Comparison of ENCODE assay signal across 16 cellular contexts in the genomic region with DNA sequence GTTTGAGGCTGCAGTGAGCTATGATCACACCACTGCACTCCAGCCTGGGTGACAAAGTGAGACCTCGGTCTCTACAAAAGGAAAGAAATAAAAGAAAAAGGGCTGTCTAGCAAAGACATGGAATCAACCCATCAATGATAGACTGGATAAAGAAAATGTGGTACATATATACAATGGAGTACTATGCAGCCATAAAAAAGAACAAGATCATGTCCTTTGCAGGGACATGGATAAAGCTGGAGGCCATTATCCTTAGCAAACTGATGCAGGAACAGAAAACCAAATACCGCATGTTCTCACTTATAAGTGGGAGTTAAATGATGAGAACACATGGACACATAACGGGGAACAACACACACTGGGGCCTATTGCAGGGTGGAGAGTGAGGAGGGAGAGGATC. TPM values are rescaled to one million over a fixed set of nuclear protein-coding genes. Genes with fewer than 3 reads are reported as not detected.
DNase-seq lines count a peak whose midpoint lies in the region; ATAC-seq, FAIRE-seq and TF ChIP-seq lines count a peak whose summit lies in the region.
"Not testable (repeated sequence)": the region's sequence is repeated elsewhere in the genome, so short reads cannot be mapped to it uniquely, and the experiment has no call there.
"Had no signal": no experiment of that assay in that cellular context is flagged by ENCODE, and none has a peak within 500 bp of the region (broad histone marks: within the 10 kb centered on the region; RNA-seq: fewer than 3 reads in every experiment).

No MANE protein-coding gene starts in this region.

- WGBS in K562 (ENCODE audit: insufficient coverage, low coverage, missing lambda C conversion rate): 0% methylated on average over 3 of the region's 3 CpGs

- peak overlapping the region; percentile 76 for H3K27ac Mint-ChIP-seq in activated B cell treated with CpG ODN at 0.5 μM for 24 hours
- H3K27ac Mint-ChIP-seq in memory B cell; naive thymus-derived CD4-positive, alpha-beta T cell: not testable (repeated sequence)
- peak overlapping the region; percentile 77 for H3K27ac Mint-ChIP-seq in stimulated activated memory B cell treated with anti-CD40 and anti-IgM and Interleukin-4, amounts not matched to agents 10 μg/mL and 1 μg/mL and 100 μg/mL, for 72 hours

- H3K27me3 Mint-ChIP-seq in activated B cell treated with CpG ODN at 0.5 μM for 24 hours (peaks cover 11% of the 10 kb centered on the region), memory B cell (peaks cover 11% of the 10 kb centered on the region)
- peaks cover 6 to 27% (median 22%) of the 10 kb centered on the region in 5 donors for H3K27me3 Mint-ChIP-seq in naive thymus-derived CD4-positive, alpha-beta T cell
- H3K27me3 Mint-ChIP-seq in stimulated activated memory B cell treated with anti-CD40 and anti-IgM and Interleukin-4, amounts not matched to agents 10 μg/mL and 1 μg/mL and 100 μg/mL, for 72 hours: peaks cover 16% of the 10 kb centered on the region

- not testable (repeated sequence) for H3K27me3 ChIP-seq in BLaER1 treated with 17β-estradiol and CSF1 and Interleukin-3, amounts not matched to agents 10 nM and 100 nM; K562 (ENCODE audit: control insufficient read depth in 2 of 2, insufficient read depth in 2 of 2, low read length in 2 of 2); naive thymus-derived CD4-positive, alpha-beta T cell (ENCODE audit: control insufficient read depth in 2 of 2, insufficient read depth in 2 of 2, low read length in 2 of 2)

- H3K27ac ChIP-seq in BLaER1 treated with 17β-estradiol and CSF1 and Interleukin-3, amounts not matched to agents 10 nM and 100 nM: peak overlapping the region in 3 of 11 experiments; percentile 41 to 52 (median 45); a peak in 3 of 22 replicates
- not testable (repeated sequence) for H3K27ac ChIP-seq in HEK293 (ENCODE audit: extremely low read depth, low read depth, low read length); K562 (ENCODE audit: extremely low read depth, low read depth, low read length); naive thymus-derived CD4-positive, alpha-beta T cell (ENCODE audit: low read depth, low read length)

- H3K9me3 ChIP-seq in BLaER1 treated with 17β-estradiol and CSF1 and Interleukin-3, amounts not matched to agents 10 nM and 100 nM (replicated peaks in 1 of 11): peaks cover 38 to 63% (median 50%) of the 10 kb centered on the region in 11 experiments
- not testable (repeated sequence) for H3K9me3 ChIP-seq in HEK293 (ENCODE audit: control insufficient read depth, insufficient read depth, low read depth, low read length); K562 (replicated peaks; ENCODE audit: control insufficient read depth, insufficient read depth, low read depth, low read length)
- peaks cover 0 to 13% (median 6%) of the 10 kb centered on the region in 3 experiments for H3K9me3 ChIP-seq in naive thymus-derived CD4-positive, alpha-beta T cell (ENCODE audit: control insufficient read depth in 2 of 3, low read length in 3 of 3)

- H3K4me3 Mint-ChIP-seq in activated B cell treated with CpG ODN at 0.5 μM for 24 hours (peak overlapping the region; percentile 71), memory B cell (peak overlapping the region; percentile 68)
- H3K4me3 Mint-ChIP-seq in naive thymus-derived CD4-positive, alpha-beta T cell: peak overlapping the region in 6 of 10 donors; percentile 36 to 84 (median 67)
- peak overlapping the region; percentile 32 for H3K4me3 Mint-ChIP-seq in stimulated activated memory B cell treated with anti-CD40 and anti-IgM and Interleukin-4, amounts not matched to agents 10 μg/mL and 1 μg/mL and 100 μg/mL, for 72 hours

- BruUV-seq in K562 (replicated peaks; lab: Mats Ljungman, UMichigan): not testable (repeated sequence)

- TF ChIP-seq EP300 in K562 (IDR thresholded peaks at IDR 0.05; ENCODE audit: low read length): not testable (repeated sequence)

- TF ChIP-seq CTCF in HEK293 (tag by site-specific recombination; IDR thresholded peaks at IDR 0.05); activated B cell treated with CpG ODN at 0.5 μM for 24 hours (IDR thresholded peaks at IDR 0.05); K562 (IDR thresholded peaks at IDR 0.05 in 2 of 3, conservative IDR thresholded peaks at IDR 0.05 in 1 of 3; ENCODE audit: insufficient read depth in 2 of 3, low read depth in 1 of 3, low read length in 3 of 3): not testable (repeated sequence)

- CTCF ChIA-PET in HEK293 (lab: Yijun Ruan, JAX) (interaction anchor here (1.2 kb wide), 1 partner anchor 16 kb away, joined by 4 read pairs; no protein-coding TSS in a partner anchor), activated B cell treated with CpG ODN at 0.5 μM for 24 hours (lab: Charles Lee) (interaction anchor here (1.2 kb wide), 1 partner anchor 17 kb away, joined by 5 read pairs; no protein-coding TSS in a partner anchor)
- CTCF ChIA-PET in K562 (lab: Yijun Ruan, JAX; ENCODE audit: low intra/inter-chr PET ratio): not testable (repeated sequence)
- CTCF ChIA-PET in naive thymus-derived CD4-positive, alpha-beta T cell (lab: Charles Lee): interaction anchor here (1.1 kb wide), 1 partner anchor 16 kb away, joined by 4 read pairs; no protein-coding TSS in a partner anchor

- H3K4me3 ChIP-seq in BLaER1 treated with 17β-estradiol and CSF1 and Interleukin-3, amounts not matched to agents 10 nM and 100 nM: peak overlapping the region in 3 of 10 experiments; percentile 32 to 42 (median 40); a peak in 1 of 20 replicates
- H3K4me3 ChIP-seq in HEK293 (ENCODE audit: low read depth, low read length); K562; naive thymus-derived CD4-positive, alpha-beta T cell (ENCODE audit: low read length): not testable (repeated sequence)

- DNase-seq in activated B cell treated with CpG ODN at 0.5 μM for 24 hours; K562 (ENCODE audit: extremely low read depth in 1 of 4, low spot score in 3 of 4); memory B cell (ENCODE audit: low spot score in 2 of 2); naive thymus-derived CD4-positive, alpha-beta T cell: not testable (repeated sequence)

- intact Hi-C loops in activated B cell treated with CpG ODN at 0.5 μM for 24 hours (cut with micrococcal nuclease); K562 (cut with micrococcal nuclease); naive thymus-derived CD4-positive, alpha-beta T cell (cut with micrococcal nuclease): not testable (repeated sequence)

- H3K36me3 Mint-ChIP-seq in activated B cell treated with CpG ODN at 0.5 μM for 24 hours (ENCODE audit: low read depth); memory B cell; stimulated activated memory B cell treated with anti-CD40 and anti-IgM and Interleukin-4, amounts not matched to agents 10 μg/mL and 1 μg/mL and 100 μg/mL, for 72 hours: not testable (repeated sequence)
- peaks cover 4 to 15% (median 8%) of the 10 kb centered on the region in 5 donors for H3K36me3 Mint-ChIP-seq in naive thymus-derived CD4-positive, alpha-beta T cell

- in situ Hi-C loops in K562 (cut with MboI): not testable (repeated sequence)

- not testable (repeated sequence) for H2AFZ ChIP-seq in K562 (ENCODE audit: low read depth, low read length)

- H3K9me3 Mint-ChIP-seq in activated B cell treated with CpG ODN at 0.5 μM for 24 hours; memory B cell; stimulated activated memory B cell treated with anti-CD40 and anti-IgM and Interleukin-4, amounts not matched to agents 10 μg/mL and 1 μg/mL and 100 μg/mL, for 72 hours: not testable (repeated sequence)
- peaks cover 0 to 37% (median 12%) of the 10 kb centered on the region in 11 donors for H3K9me3 Mint-ChIP-seq in naive thymus-derived CD4-positive, alpha-beta T cell

- H3K9ac ChIP-seq in BLaER1 treated with 17β-estradiol and CSF1 and Interleukin-3, amounts not matched to agents 10 nM and 100 nM; K562 (ENCODE audit: insufficient read depth in 1 of 2, low read depth in 2 of 2, low read length in 2 of 2): not testable (repeated sequence)

- H3K4me1 ChIP-seq in BLaER1 treated with 17β-estradiol and CSF1 and Interleukin-3, amounts not matched to agents 10 nM and 100 nM: peaks cover 8 to 22% (median 19%) of the 10 kb centered on the region in 10 experiments
- not testable (repeated sequence) for H3K4me1 ChIP-seq in HEK293 (ENCODE audit: control insufficient read depth, insufficient read depth, low read length); K562 (replicated peaks in 1 of 2; ENCODE audit: control insufficient read depth in 2 of 2, insufficient read depth in 2 of 2, low read length in 2 of 2)
- peaks cover 9 to 14% of the 10 kb centered on the region in 2 donors for H3K4me1 ChIP-seq in naive thymus-derived CD4-positive, alpha-beta T cell (ENCODE audit: control insufficient read depth in 2 of 2, insufficient read depth in 2 of 2, low read length in 2 of 2)

- H3K79me2 ChIP-seq in K562 (ENCODE audit: control insufficient read depth, insufficient read depth, low read length): not testable (repeated sequence)

- H3K4me1 Mint-ChIP-seq in activated B cell treated with CpG ODN at 0.5 μM for 24 hours (peaks cover 37% of the 10 kb centered on the region), memory B cell (peaks cover 24% of the 10 kb centered on the region)
- H3K4me1 Mint-ChIP-seq in naive thymus-derived CD4-positive, alpha-beta T cell: peaks cover 3 to 29% (median 20%) of the 10 kb centered on the region in 7 donors
- H3K4me1 Mint-ChIP-seq in stimulated activated memory B cell treated with anti-CD40 and anti-IgM and Interleukin-4, amounts not matched to agents 10 μg/mL and 1 μg/mL and 100 μg/mL, for 72 hours: peaks cover 34% of the 10 kb centered on the region

- H4K20me1 ChIP-seq in BLaER1 treated with 17β-estradiol and CSF1 and Interleukin-3, amounts not matched to agents 10 nM and 100 nM; K562 (replicated peaks; ENCODE audit: control insufficient read depth, insufficient read depth, low read length): not testable (repeated sequence)

- not testable (repeated sequence) for H3K9me1 ChIP-seq in K562 (ENCODE audit: control insufficient read depth, insufficient read depth, low read length)

- not testable (repeated sequence) for ATAC-seq in SK-N-SH treated with all-trans-retinoic acid at 6 μM for 48 hours; activated B cell treated with CpG ODN at 0.5 μM for 24 hours (ENCODE audit: low read depth); K562; memory B cell (ENCODE audit: low read depth); naive thymus-derived CD4-positive, alpha-beta T cell; stimulated activated memory B cell treated with anti-CD40 and anti-IgM and Interleukin-4, amounts not matched to agents 10 μg/mL and 1 μg/mL and 100 μg/mL, for 72 hours

- TF ChIP-seq POLR2A in K562 (conservative IDR thresholded peaks at IDR 0.05): not testable (repeated sequence)

- POLR2A ChIA-PET in HEK293 (lab: Yijun Ruan, JAX); K562 (lab: Yijun Ruan, JAX); naive thymus-derived CD4-positive, alpha-beta T cell (lab: Charles Lee): not testable (repeated sequence)
- POLR2A ChIA-PET in activated B cell treated with CpG ODN at 0.5 μM for 24 hours (lab: Charles Lee): interaction anchor here (0.9 kb wide), 1 partner anchor 16 kb away, joined by 4 read pairs; no protein-coding TSS in a partner anchor

- FAIRE-seq in K562 (lab: Jason Lieb, UNC): not testable (repeated sequence)

- H3K36me3 ChIP-seq in BLaER1 treated with 17β-estradiol and CSF1 and Interleukin-3, amounts not matched to agents 10 nM and 100 nM; HEK293 (ENCODE audit: control insufficient read depth in 2 of 2, insufficient read depth in 1 of 2, low read length in 2 of 2); K562 (ENCODE audit: control insufficient read depth, insufficient read depth, low read length); naive thymus-derived CD4-positive, alpha-beta T cell (ENCODE audit: control insufficient read depth in 2 of 3, insufficient read depth in 3 of 3, low read length in 3 of 3): not testable (repeated sequence)

- H3K4me2 ChIP-seq in BLaER1 treated with 17β-estradiol and CSF1 and Interleukin-3, amounts not matched to agents 10 nM and 100 nM: peak overlapping the region in 10 of 11 experiments; percentile 48 to 82 (median 70); a peak in 15 of 22 replicates
- not testable (repeated sequence) for H3K4me2 ChIP-seq in K562 (ENCODE audit: insufficient read depth, low read length)

- TF ChIP-seq RAD21 in K562 (CRISPR knock-in tag; conservative IDR thresholded peaks at IDR 0.05 in 1 of 2, IDR thresholded peaks at IDR 0.05 in 1 of 2): not testable (repeated sequence)

RNA-seq across cellular contexts. Expression of a gene that starts 14.0 kb away (rescaled TPM):
- total RNA-seq in activated B cell treated with CpG ODN at 0.5 μM for 24 hours (9.2 and 12.8 TPM in 2 replicates), K562 (2014; rRNA removed) (1.0 and 1.1 TPM in 2 replicates), K562 (2014; rRNA removed; fragmentation: Illumina TruSeq; extraction: Trizol) (0.13 and 0.76 TPM in 2 replicates), K562 (2015; rRNA removed; fragmentation: Illumina TruSeq; extraction: Trizol) (0.53 and 0.69 TPM in 2 replicates), K562 (2021) (1.8 and 1.9 TPM in 2 replicates)
- total RNA-seq in K562 (2011; cell fraction: chromatin; rRNA removed; ENCODE audit: low replicate concordance): 2.9 and 11.6 TPM in 2 replicates
- total RNA-seq in K562 (2011; cell fraction: nucleolus; rRNA removed): 6.2 and 7.6 TPM in 2 replicates
- 3.4 and 4.6 TPM in 2 replicates for total RNA-seq in K562 (2011; cell fraction: nucleoplasm; rRNA removed)
- polyA plus RNA-seq in K562 (2011; rRNA removed) (1.4 and 2.8 TPM in 2 replicates), K562 (2014; fragmentation: Illumina TruSeq; extraction: Trizol) (1.5 TPM in 2 replicates), K562 (2014; fragmentation: Nextera tagmentation; extraction: Ambion mirVana) (not detected), K562 (2014; rRNA removed) (1.00 and 1.2 TPM in 2 replicates)
- polyA plus RNA-seq in K562 (2011; cell fraction: cytosol; rRNA removed): 2.5 and 3.6 TPM in 2 replicates
- polyA plus RNA-seq in K562 (2011; cell fraction: nucleus; rRNA removed): 4.8 and 5.7 TPM in 2 replicates
- 1.2 and 5.4 TPM in 2 replicates for polyA plus RNA-seq in K562 (2012)
- polyA minus RNA-seq in K562 (2011; rRNA and poly(A)+ RNA removed): 2.9 and 3.4 TPM in 2 replicates
- polyA minus RNA-seq in K562 (2011; cell fraction: cytosol; rRNA and poly(A)+ RNA removed): 3.0 and 3.9 TPM in 2 replicates
- polyA minus RNA-seq in K562 (2011; cell fraction: nucleus; rRNA and poly(A)+ RNA removed): 3.5 and 5.4 TPM in 2 replicates
- total RNA-seq in naive thymus-derived CD4-positive, alpha-beta T cell: 10 to 100 TPM in 3 of 5 experiments, 1 to 10 TPM in 2; 7.4 to 12.2 (median 11.4) TPM
- polyA plus RNA-seq in naive thymus-derived CD4-positive, alpha-beta T cell: 1 to 10 TPM; 2.5 to 3.8 TPM

RNA-seq across cellular contexts. Expression of a gene that starts 53.0 kb away (rescaled TPM):
- total RNA-seq in activated B cell treated with CpG ODN at 0.5 μM for 24 hours: 1.3 and 2.0 TPM in 2 replicates
- 0.37 and 0.69 TPM in 2 replicates for total RNA-seq in K562 (2011; cell fraction: chromatin; rRNA removed; ENCODE audit: low replicate concordance)
- 0.53 and 0.83 TPM in 2 replicates for total RNA-seq in K562 (2011; cell fraction: nucleolus; rRNA removed)
- total RNA-seq in K562 (2011; cell fraction: nucleoplasm; rRNA removed): 0.23 TPM in 1 of 2 replicates, not detected in the other
- total RNA-seq in K562 (2014; rRNA removed): not detected in 2 replicates
- total RNA-seq in K562 (2014; rRNA removed; fragmentation: Illumina TruSeq; extraction: Trizol): not detected in 2 replicates
- not detected in 2 replicates for total RNA-seq in K562 (2015; rRNA removed; fragmentation: Illumina TruSeq; extraction: Trizol)
- 0.27 TPM in 1 of 2 replicates, not detected in the other for total RNA-seq in K562 (2021)
- 0.18 and 0.62 TPM in 2 replicates for polyA plus RNA-seq in K562 (2011; rRNA removed)
- polyA plus RNA-seq in K562 (2011; cell fraction: cytosol; rRNA removed): 0.19 and 0.32 TPM in 2 replicates
- 2.4 and 4.7 TPM in 2 replicates for polyA plus RNA-seq in K562 (2011; cell fraction: nucleus; rRNA removed)
- 0.05 and 0.58 TPM in 2 replicates for polyA plus RNA-seq in K562 (2012)
- not detected in 2 replicates for polyA plus RNA-seq in K562 (2014; fragmentation: Illumina TruSeq; extraction: Trizol)
- under 1 TPM in 1 of 2 experiments, not detected in 1; 0.08 TPM for polyA plus RNA-seq in K562 (2014; fragmentation: Nextera tagmentation; extraction: Ambion mirVana)
- not detected in 2 replicates for polyA plus RNA-seq in K562 (2014; rRNA removed)
- polyA minus RNA-seq in K562 (2011; rRNA and poly(A)+ RNA removed): 0.27 TPM in 1 of 2 replicates, not detected in the other
- polyA minus RNA-seq in K562 (2011; cell fraction: cytosol; rRNA and poly(A)+ RNA removed): not detected in 2 replicates
- polyA minus RNA-seq in K562 (2011; cell fraction: nucleus; rRNA and poly(A)+ RNA removed): not detected in 2 replicates
- total RNA-seq in naive thymus-derived CD4-positive, alpha-beta T cell: not detected
- under 1 TPM in 1 of 2 donors, not detected in 1; 0.74 TPM for polyA plus RNA-seq in naive thymus-derived CD4-positive, alpha-beta T cell
- total RNA-seq: A673; Caco-2; Calu3; CD4-positive, CD25-positive, alpha-beta regulatory T cell; CD8-positive, alpha-beta T cell had no signal
- polyA plus RNA-seq: AG04450, BJ, CD14-positive monocyte had no signal

RNA-seq across cellular contexts. Expression of a gene that starts 58.1 kb away (rescaled TPM):
- not detected in 2 replicates for total RNA-seq in activated B cell treated with CpG ODN at 0.5 μM for 24 hours
- 0.14 and 0.35 TPM in 2 replicates for total RNA-seq in K562 (2011; cell fraction: chromatin; rRNA removed; ENCODE audit: low replicate concordance)
- 0.17 and 0.26 TPM in 2 replicates for total RNA-seq in K562 (2011; cell fraction: nucleolus; rRNA removed)
- total RNA-seq in K562 (2011; cell fraction: nucleoplasm; rRNA removed): 0.22 and 0.53 TPM in 2 replicates
- 0.05 TPM in 1 of 2 replicates, not detected in the other for total RNA-seq in K562 (2014; rRNA removed)
- not detected in 2 replicates for total RNA-seq in K562 (2014; rRNA removed; fragmentation: Illumina TruSeq; extraction: Trizol)
- total RNA-seq in K562 (2015; rRNA removed; fragmentation: Illumina TruSeq; extraction: Trizol): 0.04 TPM in 1 of 2 replicates, not detected in the other
- total RNA-seq in K562 (2021): 0.29 and 0.42 TPM in 2 replicates
- 0.07 TPM in 1 of 2 replicates, not detected in the other for polyA plus RNA-seq in K562 (2011; rRNA removed)
- polyA plus RNA-seq in K562 (2011; cell fraction: cytosol; rRNA removed): 0.09 and 0.13 TPM in 2 replicates
- polyA plus RNA-seq in K562 (2011; cell fraction: nucleus; rRNA removed): 0.25 and 0.30 TPM in 2 replicates
- 0.16 and 0.22 TPM in 2 replicates for polyA plus RNA-seq in K562 (2012)
- 0.06 and 0.14 TPM in 2 replicates for polyA plus RNA-seq in K562 (2014; fragmentation: Illumina TruSeq; extraction: Trizol)
- polyA plus RNA-seq in K562 (2014; fragmentation: Nextera tagmentation; extraction: Ambion mirVana): not detected
- not detected in 2 replicates for polyA plus RNA-seq in K562 (2014; rRNA removed)
- polyA minus RNA-seq in K562 (2011; rRNA and poly(A)+ RNA removed): 0.06 TPM in 1 of 2 replicates, not detected in the other
- polyA minus RNA-seq in K562 (2011; cell fraction: cytosol; rRNA and poly(A)+ RNA removed): 0.29 and 0.82 TPM in 2 replicates
- 0.11 and 0.13 TPM in 2 replicates for polyA minus RNA-seq in K562 (2011; cell fraction: nucleus; rRNA and poly(A)+ RNA removed)
- 1 to 10 TPM in 1 of 5 experiments, under 1 TPM in 3, not detected in 1; 0.08 to 1.2 (median 0.16) TPM for total RNA-seq in naive thymus-derived CD4-positive, alpha-beta T cell
- under 1 TPM; 0.08 to 0.12 TPM for polyA plus RNA-seq in naive thymus-derived CD4-positive, alpha-beta T cell
- polyA plus RNA-seq: AG04450, BJ, CD14-positive monocyte had no signal
